Comparison of ENCODE assay signal across 8 cellular contexts in genomic region chr9:97408562-97408961, GRCh38.
"Had no signal": no experiment of that assay in that cellular context is flagged by ENCODE, and none has a peak within 500 bp of the region (broad histone marks: within the 10 kb centered on the region; RNA-seq: fewer than 3 reads in every experiment).

No MANE protein-coding gene starts in this region.

- H3K27ac ChIP-seq: HL-60, KMS-11 had no signal

- ATAC-seq: HepG2, K562 had no signal

- DNase-seq: IMR-90, KBM-7, KG1 had no signal

- H3K4me3 ChIP-seq: K562 had no signal

- H3K27ac Mint-ChIP-seq: IgD-negative memory B cell had no signal
